In the genomic region with DNA sequence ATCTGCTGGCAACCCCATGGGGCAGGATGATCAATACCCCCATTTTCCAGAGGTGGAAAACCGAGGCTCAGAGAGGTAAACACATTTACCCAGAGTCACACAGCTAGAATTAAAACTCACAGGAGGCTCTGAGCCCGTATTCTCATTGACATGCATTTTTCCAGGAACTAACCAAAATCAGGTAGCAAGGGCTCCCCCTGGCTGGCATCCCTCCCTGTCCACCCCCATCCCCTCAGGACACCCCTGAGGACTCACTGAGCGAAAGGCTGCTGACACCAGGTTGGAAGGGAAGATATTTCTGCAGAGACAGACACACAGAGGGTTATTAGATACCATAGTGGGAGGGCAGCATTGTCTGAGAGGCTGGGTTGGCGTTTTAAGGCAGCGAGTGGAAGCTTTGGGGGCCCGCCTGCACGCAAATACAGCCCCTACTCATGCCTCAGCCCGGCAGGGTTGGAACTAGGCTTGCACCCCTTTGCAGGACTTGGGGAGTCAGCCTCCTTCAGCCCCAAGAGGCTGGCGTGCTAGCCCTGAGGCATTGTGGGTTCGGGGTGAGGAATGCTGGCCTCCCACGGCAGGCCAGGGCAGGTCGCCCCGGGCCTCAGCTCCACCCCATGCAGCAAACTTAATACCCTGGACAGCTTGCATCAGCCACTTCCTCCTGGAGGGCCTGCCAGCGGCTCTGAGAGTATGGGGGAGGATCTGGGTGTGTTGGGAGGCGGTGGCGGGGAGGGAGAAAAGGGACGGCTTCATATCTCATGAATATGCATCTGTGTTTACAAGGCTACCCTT, we compare ENCODE assay signal across 8 cellular contexts. TPM values are rescaled to one million over a fixed set of nuclear protein-coding genes. Genes with fewer than 3 reads are reported as not detected.
A peak's percentile ranks its signal among the peaks of the same experiment; 100 is the strongest.
DNase-seq lines count a peak whose midpoint lies in the region; ATAC-seq and TF ChIP-seq lines count a peak whose summit lies in the region.

No MANE protein-coding gene starts in this region.

- no peaks in the 10 kb centered on the region for H3K9me3 ChIP-seq in Caco-2
- H3K9me3 ChIP-seq in mesenchymal stem cell (ENCODE audit: control insufficient read depth, low read length): no peaks in the 10 kb centered on the region

- DNase-seq in Caco-2 (peak; percentile 95 to 96), NCI-H2171 treated with DMSO at 0.1 percent for 48 hours (lab: John Stamatoyannopoulos, UW) (peak; percentile 90), ecto neural progenitor cell (ENCODE audit: low spot score) (peak; percentile 83), mesenchymal stem cell (peak; percentile 93)
- DNase-seq in activated CD4-positive, CD25-positive, alpha-beta regulatory T cell treated with anti-CD3 and anti-CD28 coated beads, Interleukin-2, amount 50 U/mL, for 72 hours: peak; percentile 56

- POLR2A ChIA-PET in Caco-2 (lab: Charles Lee): interaction anchor here (0.5 to 1.2 kb wide), 9 partner anchors 8 to 126 kb away, joined by 3 to 12 read pairs (median 4); partner anchors contain the start of gene AP2S1

- no peaks in the 10 kb centered on the region for H3K27me3 Mint-ChIP-seq in Caco-2 (ENCODE audit: insufficient read depth, unreplicated experiment)
- no peaks in the 10 kb centered on the region for H3K27me3 Mint-ChIP-seq in stimulated activated naive CD8-positive, alpha-beta T cell treated with anti-CD3 and anti-CD28 coated beads, Interleukin-15, Interleukin-2, amounts not matched to agents 100 ng/mL and 50 ng/mL, for 24 hours

- H3K36me3 Mint-ChIP-seq in Caco-2 (ENCODE audit: insufficient read depth, unreplicated experiment): peaks cover 94% of the 10 kb centered on the region
- H3K36me3 Mint-ChIP-seq in stimulated activated naive CD8-positive, alpha-beta T cell treated with anti-CD3 and anti-CD28 coated beads, Interleukin-15, Interleukin-2, amounts not matched to agents 100 ng/mL and 50 ng/mL, for 24 hours (ENCODE audit: low read depth): peaks cover 63% of the 10 kb centered on the region

- peaks cover 23% of the 10 kb centered on the region for H3K79me1 ChIP-seq in mesenchymal stem cell (replicated peaks; ENCODE audit: low read length, poor library complexity, severe bottlenecking)

- peak overlapping the region; percentile 49 for H2AK5ac ChIP-seq in mesenchymal stem cell (ENCODE audit: low read length, severe bottlenecking)

- peak overlapping the region; percentile 68 for H3K4me2 ChIP-seq in mesenchymal stem cell (ENCODE audit: low read length, poor library complexity, severe bottlenecking)

- peak overlapping the region; percentile 75 to 84 for H2BK12ac ChIP-seq in mesenchymal stem cell (ENCODE audit: low read length in 2 of 2)

- H3K4me1 ChIP-seq in Caco-2 (peaks cover 31% of the 10 kb centered on the region), mesenchymal stem cell (ENCODE audit: control insufficient read depth, insufficient read depth, low read depth, low read length) (peaks cover 36% of the 10 kb centered on the region)

- peak overlapping the region; percentile 5 for H4K91ac ChIP-seq in mesenchymal stem cell (ENCODE audit: low read length)

- H3K14ac ChIP-seq in mesenchymal stem cell (ENCODE audit: low read length in 2 of 2): peak overlapping the region in 1 of 2 experiments; percentile 0

- peak overlapping the region; percentile 62 for H2BK15ac ChIP-seq in mesenchymal stem cell (ENCODE audit: low read depth, poor library complexity, severe bottlenecking)

- H3K4ac ChIP-seq in mesenchymal stem cell (ENCODE audit: low read depth in 1 of 2, low read length in 2 of 2): peak overlapping the region; percentile 78 to 89

- intact Hi-C loops in Caco-2 (cut with micrococcal nuclease; ENCODE audit: unreplicated experiment): no loop called here

- H3K9ac ChIP-seq in mesenchymal stem cell (ENCODE audit: low read length): peak overlapping the region; percentile 98

- peaks cover 40% of the 10 kb centered on the region for H3K4me1 Mint-ChIP-seq in Caco-2 (ENCODE audit: low read depth, unreplicated experiment)
- H3K4me1 Mint-ChIP-seq in stimulated activated naive CD8-positive, alpha-beta T cell treated with anti-CD3 and anti-CD28 coated beads, Interleukin-15, Interleukin-2, amounts not matched to agents 100 ng/mL and 50 ng/mL, for 24 hours (ENCODE audit: low read depth): peaks cover 54% of the 10 kb centered on the region

- peak overlapping the region; percentile 11 to 81 for H3K18ac ChIP-seq in mesenchymal stem cell (ENCODE audit: low read depth in 1 of 2, low read length in 2 of 2)

- peak overlapping the region; percentile 76 for H2BK120ac ChIP-seq in mesenchymal stem cell (ENCODE audit: low read depth, low read length)

- CTCF ChIA-PET in Caco-2 (lab: Charles Lee): interaction anchor here (0.6 to 1.7 kb wide), 12 partner anchors 10 to 472 kb away, joined by 3 to 9 read pairs (median 4); partner anchors contain the start of gene CCDC9

- peak overlapping the region; percentile 28 for H3K4me3 ChIP-seq in Caco-2 (ENCODE audit: low read depth, low read length)
- H3K4me3 ChIP-seq in mesenchymal stem cell (ENCODE audit: insufficient read depth in 1 of 2, low read depth in 1 of 2, low read length in 2 of 2): peak overlapping the region in 1 of 2 experiments; percentile 97

- peak overlapping the region; percentile 66 for H3K27ac ChIP-seq in mesenchymal stem cell (ENCODE audit: low read length, poor library complexity, severe bottlenecking)

- TF ChIP-seq CTCF in Caco-2 (IDR thresholded peaks at IDR 0.05; ENCODE audit: insufficient read depth in 1 of 2, low read depth in 1 of 2, low read length in 1 of 2, severe bottlenecking in 1 of 2, unreplicated experiment in 1 of 2): peak; percentile 36 to 55

- no peak overlapping the region for H2AFZ ChIP-seq in mesenchymal stem cell (ENCODE audit: low read depth, low read length)

- H3K27me3 ChIP-seq in Caco-2 (replicated peaks; ENCODE audit: control insufficient read depth, insufficient read depth, low read length): no peaks in the 10 kb centered on the region
- no peaks in the 10 kb centered on the region for H3K27me3 ChIP-seq in mesenchymal stem cell (ENCODE audit: control insufficient read depth in 1 of 2, insufficient read depth in 1 of 2, low read length in 2 of 2)

- H3K23ac ChIP-seq in mesenchymal stem cell (ENCODE audit: low read length in 2 of 2): peak overlapping the region in 1 of 2 experiments; percentile 83

- H3K9me3 Mint-ChIP-seq in Caco-2 (ENCODE audit: unreplicated experiment): no peaks in the 10 kb centered on the region
- H3K9me3 Mint-ChIP-seq in stimulated activated naive CD8-positive, alpha-beta T cell treated with anti-CD3 and anti-CD28 coated beads, Interleukin-15, Interleukin-2, amounts not matched to agents 100 ng/mL and 50 ng/mL, for 24 hours: no peaks in the 10 kb centered on the region

- 26% methylated on average over 11 of the region's 17 CpGs for WGBS in mesenchymal stem cell

- peak overlapping the region; percentile 99 for H3K4me3 Mint-ChIP-seq in Caco-2 (ENCODE audit: unreplicated experiment)
- H3K4me3 Mint-ChIP-seq in stimulated activated naive CD8-positive, alpha-beta T cell treated with anti-CD3 and anti-CD28 coated beads, Interleukin-15, Interleukin-2, amounts not matched to agents 100 ng/mL and 50 ng/mL, for 24 hours: peak overlapping the region; percentile 94

- H3K36me3 ChIP-seq in Caco-2 (ENCODE audit: control insufficient read depth, insufficient read depth, low read length) (peaks cover 15% of the 10 kb centered on the region), mesenchymal stem cell (ENCODE audit: control insufficient read depth in 1 of 2, insufficient read depth in 2 of 2, low read depth in 1 of 2, low read length in 2 of 2) (peaks cover 34 to 35% of the 10 kb centered on the region in 2 experiments)

- H2BK5ac ChIP-seq in mesenchymal stem cell (ENCODE audit: low read depth, low read length, poor library complexity, severe bottlenecking): no peak overlapping the region

- H3K27ac Mint-ChIP-seq in Caco-2 (ENCODE audit: unreplicated experiment): peak overlapping the region; percentile 99
- H3K27ac Mint-ChIP-seq in stimulated activated naive CD8-positive, alpha-beta T cell treated with anti-CD3 and anti-CD28 coated beads, Interleukin-15, Interleukin-2, amounts not matched to agents 100 ng/mL and 50 ng/mL, for 24 hours: peak overlapping the region; percentile 99

- ATAC-seq in GM21723 (IDR thresholded peaks at IDR 0.05; ENCODE audit: unreplicated experiment) (peak; percentile 46), HG02970 (IDR thresholded peaks at IDR 0.05; ENCODE audit: low FRiP score, unreplicated experiment) (no peak)

- BruUV-seq in Caco-2 (replicated peaks; lab: Mats Ljungman, UMichigan): no TSS peak

- peak overlapping the region; percentile 93 for H4K8ac ChIP-seq in mesenchymal stem cell (ENCODE audit: low read length)

RNA-seq across cellular contexts. Expression of gene SLC1A5, which starts 3.9 kb away (rescaled TPM):
- total RNA-seq in Caco-2 (2022): 497 and 512 TPM in 2 replicates
- 164 TPM for polyA plus RNA-seq in mesenchymal stem cell (2013, experiment 1 of 2)
- polyA plus RNA-seq in mesenchymal stem cell (2013, experiment 2 of 2): 163 TPM

RNA-seq across cellular contexts. Expression of gene STRN4, which starts 38.2 kb away (rescaled TPM):
- 151 and 162 TPM in 2 replicates for total RNA-seq in Caco-2 (2022)
- polyA plus RNA-seq in mesenchymal stem cell (2013, experiment 1 of 2): 56.4 TPM
- polyA plus RNA-seq in mesenchymal stem cell (2013, experiment 2 of 2): 56.1 TPM

RNA-seq across cellular contexts. Expression of gene FKRP, which starts 38.6 kb away (rescaled TPM):
- 30.6 and 33.1 TPM in 2 replicates for total RNA-seq in Caco-2 (2022)
- polyA plus RNA-seq in mesenchymal stem cell (2013, experiment 1 of 2): 24.9 TPM
- 24.4 TPM for polyA plus RNA-seq in mesenchymal stem cell (2013, experiment 2 of 2)
